ENCODE assay signal across 8 cellular contexts in genomic region chr7:17302575-17303142, GRCh38. TPM values are rescaled to one million over a fixed set of nuclear protein-coding genes. Genes with fewer than 3 reads are reported as not detected.
DNase-seq lines count a peak whose midpoint lies in the region; ATAC-seq and TF ChIP-seq lines count a peak whose summit lies in the region.

No MANE protein-coding gene starts in this region.

- peaks cover 4% of the 10 kb centered on the region for H3K9me3 Mint-ChIP-seq in MCF 10A (ENCODE audit: unreplicated experiment)

- H3K27me3 ChIP-seq in IMR-90 (ENCODE audit: control insufficient read depth, insufficient read depth, low read length): no peaks in the 10 kb centered on the region
- no peaks in the 10 kb centered on the region for H3K27me3 ChIP-seq in osteoblast (ENCODE audit: insufficient read depth, low read length)

- no peak for TF ChIP-seq RAD21 in IMR-90 (IDR thresholded peaks at IDR 0.05; ENCODE audit: low read length)

- H3K9me3 ChIP-seq in IMR-90 (ENCODE audit: control insufficient read depth, insufficient read depth, low read length): no peaks in the 10 kb centered on the region
- no peaks in the 10 kb centered on the region for H3K9me3 ChIP-seq in osteoblast (ENCODE audit: low read depth, low read length)
- no peaks in the 10 kb centered on the region for H3K9me3 ChIP-seq in mucosa of descending colon

- CTCF ChIA-PET in IMR-90 (lab: Yijun Ruan, JAX) (interaction anchor here (0.6 to 2.0 kb wide), 6 partner anchors 9 to 320 kb away, joined by 3 to 8 read pairs (median 3); no protein-coding TSS in a partner anchor), MCF 10A (lab: Yijun Ruan, JAX) (interaction anchor here (0.5 to 3.0 kb wide), 36 partner anchors 35 to 1043 kb away, joined by 3 to 25 read pairs (median 4); no protein-coding TSS in a partner anchor)

- no peak overlapping the region for H2AFZ ChIP-seq in IMR-90 (replicated peaks; ENCODE audit: low read length, poor library complexity)
- no peak overlapping the region for H2AFZ ChIP-seq in osteoblast (ENCODE audit: low read length)

- TF ChIP-seq POLR2A in IMR-90 (IDR thresholded peaks at IDR 0.05; ENCODE audit: low read depth, low read length): no peak

- intact Hi-C loops in IMR-90 (cut with micrococcal nuclease) (no loop called here), MCF 10A (cut with micrococcal nuclease) (loop anchor here (1.0 to 10.0 kb wide), 10 partner anchors 106 to 1040 kb away; partner anchors contain the start of gene SNX13), mucosa of descending colon (cut with DNase I, micrococcal nuclease) (no loop called here)

- H3K9me1 ChIP-seq in IMR-90 (ENCODE audit: insufficient read depth, low read length): no peaks in the 10 kb centered on the region; the same call in 1 of the 2 replicates

- H3K4me2 ChIP-seq in IMR-90 (ENCODE audit: low read depth, low read length) (no peak overlapping the region), osteoblast (ENCODE audit: insufficient read depth, low read length) (peak overlapping the region; percentile 78)

- H3K4me1 Mint-ChIP-seq in MCF 10A (ENCODE audit: insufficient read depth, unreplicated experiment): peaks cover 30% of the 10 kb centered on the region

- H4K8ac ChIP-seq in IMR-90 (ENCODE audit: low read depth in 2 of 2, low read length in 2 of 2): no peak overlapping the region

- no peak overlapping the region for H2BK5ac ChIP-seq in IMR-90 (ENCODE audit: low read depth, low read length, poor library complexity, severe bottlenecking)

- H2BK20ac ChIP-seq in IMR-90 (ENCODE audit: low read depth, low read length): no peak overlapping the region

- H3K23ac ChIP-seq in IMR-90 (ENCODE audit: low read depth, low read length): no peak overlapping the region

- H2BK15ac ChIP-seq in IMR-90 (ENCODE audit: low read depth, low read length): no peak overlapping the region

- peak overlapping the region; percentile 72 for H3K27ac Mint-ChIP-seq in MCF 10A (ENCODE audit: low read depth, unreplicated experiment)

- BruUV-seq in IMR-90 (replicated peaks; lab: Mats Ljungman, UMichigan) (no TSS peak), MCF 10A (replicated peaks; lab: Mats Ljungman, UMichigan) (no TSS peak)

- H3K27ac ChIP-seq in IMR-90 (ENCODE audit: insufficient read depth, low read length) (no peak overlapping the region), osteoblast (ENCODE audit: low read depth, low read length) (peak overlapping the region; percentile 57)

- POLR2A ChIA-PET in IMR-90 (lab: Charles Lee; ENCODE audit: unreplicated experiment) (no interaction called here), MCF 10A (lab: Yijun Ruan, JAX) (interaction anchor here (0.5 to 3.1 kb wide), 34 partner anchors 9 to 645 kb away, joined by 3 to 39 read pairs (median 4); no protein-coding TSS in a partner anchor)

- no peak overlapping the region for H3K4ac ChIP-seq in IMR-90 (ENCODE audit: low read depth, low read length)

- H3K56ac ChIP-seq in IMR-90 (ENCODE audit: extremely low read depth, insufficient read depth, low read length): no peak overlapping the region

- H3K79me1 ChIP-seq in IMR-90 (ENCODE audit: low read depth in 1 of 2, low read length in 2 of 2): peaks cover 20 to 49% of the 10 kb centered on the region in 2 experiments

- no peak overlapping the region for H3K9ac ChIP-seq in IMR-90 (ENCODE audit: low read depth, low read length)

- peaks cover 94% of the 10 kb centered on the region for H3K79me2 ChIP-seq in osteoblast (ENCODE audit: insufficient read depth, low read length)

- TF ChIP-seq CTCF in GM12873 (IDR thresholded peaks at IDR 0.05; ENCODE audit: insufficient read depth, low read depth, low read length, missing control alignments) (peak; percentile 39), IMR-90 (conservative IDR thresholded peaks at IDR 0.05; ENCODE audit: low read depth, low read length) (no peak), MCF 10A (IDR thresholded peaks at IDR 0.05; ENCODE audit: unreplicated experiment) (peak; percentile 41), osteoblast (IDR thresholded peaks at IDR 0.05; ENCODE audit: extremely low read depth, low read depth, low read length) (peak; percentile 39), mucosa of descending colon (IDR thresholded peaks at IDR 0.05) (no peak)

- H3K36me3 ChIP-seq in IMR-90 (ENCODE audit: control insufficient read depth, insufficient read depth, low read length): no peaks in the 10 kb centered on the region
- H3K36me3 ChIP-seq in osteoblast (ENCODE audit: insufficient read depth, low read length): no peaks in the 10 kb centered on the region
- H3K36me3 ChIP-seq in mucosa of descending colon (ENCODE audit: low read depth): no peaks in the 10 kb centered on the region

- DNase-seq in IMR-90 (peak; percentile 18), MCF 10A (ENCODE audit: unreplicated experiment) (peak; percentile 76), osteoblast (ENCODE audit: insufficient read length, low spot score, missing footprints) (no peak), SKM-1 treated with dmso at 0.1 percent for 144 hours (lab: John Stamatoyannopoulos, UW; ENCODE audit: unreplicated experiment) (no peak), mucosa of descending colon (no peak), COLO668 (lab: John Stamatoyannopoulos, UW; ENCODE audit: unreplicated experiment) (no peak)

- no CpG with 5 or more reads among the region's 8 CpGs for WGBS in IMR-90 (ENCODE audit: extremely low coverage in 2 of 2, insufficient read length in 1 of 2), 2 experiments

- peak; percentile 38 for ATAC-seq in GM21390 (IDR thresholded peaks at IDR 0.05; ENCODE audit: unreplicated experiment)
- ATAC-seq in IMR-90 (ENCODE audit: low read depth): no peak
- no peak for ATAC-seq in mucosa of descending colon

- no peak overlapping the region for H2AK5ac ChIP-seq in IMR-90 (ENCODE audit: low read depth, low read length)

- H4K20me1 ChIP-seq in IMR-90 (ENCODE audit: insufficient read depth, low read length) (peaks cover 17% of the 10 kb centered on the region; the same call in 1 of the 2 replicates), osteoblast (ENCODE audit: insufficient read depth, low read length) (peaks cover 41% of the 10 kb centered on the region)

- H3K4me1 ChIP-seq in IMR-90 (ENCODE audit: control insufficient read depth, insufficient read depth, low read length): peaks cover 15% of the 10 kb centered on the region
- peaks cover 58% of the 10 kb centered on the region for H3K4me1 ChIP-seq in osteoblast (ENCODE audit: insufficient read depth, low read length)
- peaks cover 36% of the 10 kb centered on the region for H3K4me1 ChIP-seq in mucosa of descending colon (ENCODE audit: low read depth)

- no peak overlapping the region for H3K4me3 ChIP-seq in IMR-90 (ENCODE audit: insufficient read depth, low read depth, low read length)
- peak overlapping the region; percentile 57 for H3K4me3 ChIP-seq in osteoblast (ENCODE audit: insufficient read depth, low read length)
- H3K4me3 ChIP-seq in mucosa of descending colon: no peak overlapping the region

- dilution Hi-C loops in IMR-90 (cut with HindIII; ENCODE audit: low sequenced_read_pairs, unreplicated experiment): no loop called here

- H2BK120ac ChIP-seq in IMR-90 (ENCODE audit: low read depth, low read length): no peak overlapping the region

- H3K18ac ChIP-seq in IMR-90 (ENCODE audit: low read depth, low read length): no peak overlapping the region

- in situ Hi-C loops in IMR-90 (cut with MboI; ENCODE audit: low sequenced_read_pairs): loop anchor here (5.0 to 10.0 kb wide), 2 partner anchors 320 to 342 kb away; no protein-coding TSS in a partner anchor

- H4K91ac ChIP-seq in IMR-90 (ENCODE audit: insufficient read depth, low read depth, low read length): no peak overlapping the region

- H3K4me3 Mint-ChIP-seq in MCF 10A (ENCODE audit: unreplicated experiment): peak overlapping the region; percentile 57

- H4K5ac ChIP-seq in IMR-90 (ENCODE audit: low read depth, low read length): no peak overlapping the region

- H3K14ac ChIP-seq in IMR-90 (replicated peaks; ENCODE audit: low read depth, low read length): no peak overlapping the region

- peaks cover 4% of the 10 kb centered on the region for H3K36me3 Mint-ChIP-seq in MCF 10A (ENCODE audit: insufficient read depth, unreplicated experiment)

- H2AK9ac ChIP-seq in IMR-90 (replicated peaks; ENCODE audit: low read depth, low read length, poor library complexity): no peak overlapping the region

- no peaks in the 10 kb centered on the region for H3K27me3 Mint-ChIP-seq in MCF 10A (ENCODE audit: insufficient read depth, unreplicated experiment)

TF ChIP-seq in IMR-90, 13 proteins besides CTCF, POLR2A, EP300 and RAD21:
- TF ChIP-seq MXI1 (IDR thresholded peaks at IDR 0.05; ENCODE audit: borderline replicate concordance, low read depth, low read length) (no peak), FOS (IDR thresholded peaks at IDR 0.05; ENCODE audit: low read depth, low read length) (no peak), SMC3 (IDR thresholded peaks at IDR 0.05; ENCODE audit: low read depth, low read length) (no peak), RCOR1 (IDR thresholded peaks at IDR 0.05; ENCODE audit: insufficient replicate concordance, low read length) (no peak), USF2 (IDR thresholded peaks at IDR 0.05; ENCODE audit: low read depth, low read length) (no peak), RFX5 (IDR thresholded peaks at IDR 0.05; ENCODE audit: low read depth, low read length) (no peak), MAFK (IDR thresholded peaks at IDR 0.05; ENCODE audit: low read depth, low read length) (no peak)

RNA-seq across cellular contexts. Expression of gene AHR, which starts 4.2 kb away (rescaled TPM):
- 55.2 and 67.2 TPM in 2 replicates for total RNA-seq in IMR-90 (2012; rRNA removed)
- polyA plus RNA-seq in IMR-90 (2012; rRNA removed): 6.5 and 6.9 TPM in 2 replicates
- 1.9 TPM in 2 replicates for polyA plus RNA-seq in IMR-90 (2012; cell fraction: cytosol; rRNA removed)
- polyA plus RNA-seq in IMR-90 (2012; cell fraction: nucleus; rRNA removed; ENCODE audit: low replicate concordance): 2.3 and 12.8 TPM in 2 replicates
- 99.1 and 100 TPM in 2 replicates for total RNA-seq in MCF 10A (2022)
- 274 and 313 TPM in 2 replicates for total RNA-seq in osteoblast
- 10 to 100 TPM; 33.7 to 41.3 (median 36.3) TPM for total RNA-seq in mucosa of descending colon

Comparison
In these comparisons a context has a peak if more than half of its experiments do, and no peak if none do; other contexts are left out.
1. CTCF ChIP-seq: peak in GM12873 (single experiment), MCF 10A (single experiment) and osteoblast (single experiment); none in IMR-90 (single experiment) and mucosa of descending colon (single experiment).
2. DNase-seq: peak in IMR-90 (single experiment) and MCF 10A (single experiment); none in osteoblast (single experiment), SKM-1 treated with dmso at 0.1 percent for 144 hours (single experiment), mucosa of descending colon (0 of 3) and COLO668 (single experiment).